ENCODE assay signal across 12 cellular contexts in the genomic region with DNA sequence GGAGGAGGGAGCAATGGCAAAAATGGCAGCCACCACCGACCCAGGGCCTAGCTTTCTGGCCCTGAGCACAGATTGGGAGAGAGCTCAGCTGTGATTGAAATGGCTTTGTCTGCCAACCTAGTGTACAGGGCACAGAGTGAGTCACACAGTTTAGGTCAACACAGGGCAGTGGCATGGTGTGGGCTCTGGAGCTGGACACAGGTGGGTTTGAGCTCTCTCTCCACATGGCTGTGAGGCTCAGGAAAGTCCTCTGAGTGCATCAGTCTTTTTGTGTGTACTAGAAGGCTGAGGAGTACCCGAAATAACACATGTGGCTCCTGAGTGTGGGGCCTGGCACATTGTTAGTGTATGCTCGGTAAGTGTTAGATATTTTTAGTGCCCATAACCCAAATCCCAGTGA.
DNase-seq lines count a peak whose midpoint lies in the region; ATAC-seq and TF ChIP-seq lines count a peak whose summit lies in the region.
"Had no signal": no experiment of that assay in that cellular context is flagged by ENCODE, and none has a peak within 500 bp of the region (broad histone marks: within the 10 kb centered on the region; RNA-seq: fewer than 3 reads in every experiment).

No MANE protein-coding gene starts in this region.

- no peak for TF ChIP-seq RAD21 in IMR-90 (IDR thresholded peaks at IDR 0.05; ENCODE audit: low read length)

- no peak for TF ChIP-seq POLR2A in IMR-90 (IDR thresholded peaks at IDR 0.05; ENCODE audit: low read depth, low read length)

- CTCF ChIA-PET in IMR-90 (lab: Yijun Ruan, JAX): no interaction called here
- CTCF ChIA-PET in PC-9 (lab: Charles Lee): interaction anchor here (0.6 kb wide), 1 partner anchor 99 kb away, joined by 5 read pairs; no protein-coding TSS in a partner anchor
- CTCF ChIA-PET in GM10248 (lab: Yijun Ruan, JAX): interaction anchor here (1.0 to 1.4 kb wide), 4 partner anchors 10 to 23 kb away, joined by 3 to 5 read pairs (median 4); no protein-coding TSS in a partner anchor

- no peak overlapping the region; the same call in 1 of the 2 replicates for H2BK20ac ChIP-seq in IMR-90 (ENCODE audit: low read depth, low read length)

- no peaks in the 10 kb centered on the region for H3K79me2 ChIP-seq in PC-9 (ENCODE audit: low read depth)

- H3K4ac ChIP-seq in IMR-90 (ENCODE audit: low read depth, low read length): no peak overlapping the region

- H3K18ac ChIP-seq in IMR-90 (ENCODE audit: low read depth, low read length): no peak overlapping the region

- no peaks in the 10 kb centered on the region for H3K36me3 ChIP-seq in BLaER1
- H3K36me3 ChIP-seq in IMR-90 (ENCODE audit: control insufficient read depth, insufficient read depth, low read length): no peaks in the 10 kb centered on the region
- H3K36me3 ChIP-seq in PC-9 (ENCODE audit: low read depth): no peaks in the 10 kb centered on the region

- DNase-seq in IMR-90 (no peak), PC-9 (peak in 1 of 2 experiments; percentile 39), renal cortical epithelial cell (ENCODE audit: low read depth) (peak; percentile 33), HuH-7.5 (ENCODE audit: low spot score) (no peak), GM10248 (ENCODE audit: extremely low spot score) (no peak)
- DNase-seq: CD8-positive, alpha-beta T cell; COR-L47; H7 had no signal

- no peak overlapping the region for H2BK15ac ChIP-seq in IMR-90 (ENCODE audit: low read depth, low read length)

- H2AK9ac ChIP-seq in IMR-90 (replicated peaks; ENCODE audit: low read depth, low read length, poor library complexity): no peak overlapping the region

- H4K5ac ChIP-seq in IMR-90 (ENCODE audit: low read depth, low read length): no peak overlapping the region

- H3K56ac ChIP-seq in IMR-90 (ENCODE audit: extremely low read depth, insufficient read depth, low read length): no peak overlapping the region

- H3K27ac ChIP-seq in BLaER1 (no peak overlapping the region), IMR-90 (ENCODE audit: insufficient read depth, low read length) (no peak overlapping the region), PC-9 (no peak overlapping the region)

- dilution Hi-C loops in IMR-90 (cut with HindIII; ENCODE audit: low sequenced_read_pairs, unreplicated experiment): no loop called here

- peaks cover 9% of the 10 kb centered on the region; the same call in 1 of the 2 replicates for H3F3A ChIP-seq in PC-9 (ENCODE audit: insufficient read depth, low read depth)

- POLR2A ChIA-PET in IMR-90 (lab: Charles Lee; ENCODE audit: unreplicated experiment): no interaction called here
- POLR2A ChIA-PET in PC-9 (lab: Charles Lee; ENCODE audit: unreplicated experiment): no interaction called here
- POLR2A ChIA-PET in GM10248 (lab: Yijun Ruan, JAX): no interaction called here

- in situ Hi-C loops in IMR-90 (cut with MboI; ENCODE audit: low sequenced_read_pairs): no loop called here

- ATAC-seq in IMR-90 (ENCODE audit: low read depth): no peak
- no peak for ATAC-seq in HG02885 (IDR thresholded peaks at IDR 0.05; ENCODE audit: poor library complexity, unreplicated experiment)
- ATAC-seq: CD8-positive, alpha-beta T cell; GM12878; GM23338 had no signal

- no peak overlapping the region for H4K91ac ChIP-seq in IMR-90 (ENCODE audit: insufficient read depth, low read depth, low read length)

- H3K23ac ChIP-seq in IMR-90 (ENCODE audit: low read depth, low read length): no peak overlapping the region

- no peak for TF ChIP-seq CTCF in IMR-90 (conservative IDR thresholded peaks at IDR 0.05; ENCODE audit: low read depth, low read length)
- no peak for TF ChIP-seq CTCF in PC-9 (conservative IDR thresholded peaks at IDR 0.05)
- no peak for TF ChIP-seq CTCF in GM10248 (IDR thresholded peaks at IDR 0.05; ENCODE audit: control extremely low read depth, extremely low read depth, low read depth, missing control alignments)

- peaks cover 64% of the 10 kb centered on the region for H3K4me1 ChIP-seq in BLaER1
- peaks cover 10% of the 10 kb centered on the region for H3K4me1 ChIP-seq in IMR-90 (ENCODE audit: control insufficient read depth, insufficient read depth, low read length)
- H3K4me1 ChIP-seq in PC-9 (replicated peaks; ENCODE audit: insufficient read depth): peaks cover 30% of the 10 kb centered on the region

- intact Hi-C loops in IMR-90 (cut with micrococcal nuclease): no loop called here
- intact Hi-C loops in PC-9 (cut with micrococcal nuclease; ENCODE audit: unreplicated experiment): no loop called here

- 67% methylated on average over 1 of the region's 3 CpGs; no CpG with 5 or more reads in 1 of the 2 experiments for WGBS in IMR-90 (ENCODE audit: extremely low coverage in 2 of 2, insufficient read length in 1 of 2), 2 experiments

- no peaks in the 10 kb centered on the region for H3K27me3 ChIP-seq in BLaER1
- H3K27me3 ChIP-seq in IMR-90 (ENCODE audit: control insufficient read depth, insufficient read depth, low read length): no peaks in the 10 kb centered on the region
- no peaks in the 10 kb centered on the region for H3K27me3 ChIP-seq in PC-9 (ENCODE audit: insufficient read depth, low read depth)

- no peak overlapping the region for H3K9ac ChIP-seq in BLaER1
- H3K9ac ChIP-seq in IMR-90 (ENCODE audit: low read depth, low read length): no peak overlapping the region

- H3K14ac ChIP-seq in IMR-90 (replicated peaks; ENCODE audit: low read depth, low read length): no peak overlapping the region; the same call in 1 of the 2 replicates

- BruUV-seq in IMR-90 (replicated peaks; lab: Mats Ljungman, UMichigan): no TSS peak
- BruUV-seq in PC-9 (replicated peaks; lab: Mats Ljungman, UMichigan): no TSS peak

- 0 out of 2 replicates have a peak overlapping the region, but pooled peaks have one; percentile 5 for H2AK5ac ChIP-seq in IMR-90 (ENCODE audit: low read depth, low read length)

- 0 out of 2 replicates have a peak, but pooled peaks cover 8% of the 10 kb centered on the region for H3K9me3 ChIP-seq in BLaER1
- H3K9me3 ChIP-seq in IMR-90 (ENCODE audit: control insufficient read depth, insufficient read depth, low read length): peaks cover 5% of the 10 kb centered on the region
- no peaks in the 10 kb centered on the region for H3K9me3 ChIP-seq in PC-9 (ENCODE audit: insufficient read depth, low read depth)

- H3K9me1 ChIP-seq in IMR-90 (ENCODE audit: insufficient read depth, low read length): peaks cover 4% of the 10 kb centered on the region; the same call in 1 of the 2 replicates

- H4K20me1 ChIP-seq in BLaER1 (no peaks in the 10 kb centered on the region), IMR-90 (ENCODE audit: insufficient read depth, low read length) (no peaks in the 10 kb centered on the region), PC-9 (ENCODE audit: insufficient read depth) (no peaks in the 10 kb centered on the region)

- no peaks in the 10 kb centered on the region for H3K79me1 ChIP-seq in IMR-90 (ENCODE audit: low read depth in 1 of 2, low read length in 2 of 2)

- no peak overlapping the region for H4K8ac ChIP-seq in IMR-90 (ENCODE audit: low read depth in 2 of 2, low read length in 2 of 2)

- no peak overlapping the region for H2BK5ac ChIP-seq in IMR-90 (ENCODE audit: low read depth, low read length, poor library complexity, severe bottlenecking)

- H3K4me2 ChIP-seq in BLaER1: peak overlapping the region; percentile 74
- H3K4me2 ChIP-seq in IMR-90 (ENCODE audit: low read depth, low read length): no peak overlapping the region
- H3K4me2 ChIP-seq in PC-9: 0 out of 2 replicates have a peak overlapping the region, but pooled peaks have one; percentile 4
- H3K4me2 ChIP-seq: GM23338 had no signal

- H3K4me3 ChIP-seq in BLaER1 (no peak overlapping the region), IMR-90 (ENCODE audit: insufficient read depth, low read depth, low read length) (no peak overlapping the region), PC-9 (no peak overlapping the region)
- H3K4me3 ChIP-seq: GM12878, GM23338 had no signal

- no peak overlapping the region for H2BK120ac ChIP-seq in IMR-90 (ENCODE audit: low read depth, low read length)

- no peaks in the 10 kb centered on the region for H3K9me2 ChIP-seq in PC-9 (ENCODE audit: insufficient read depth)

- H2AFZ ChIP-seq in IMR-90 (replicated peaks; ENCODE audit: low read length, poor library complexity) (no peak overlapping the region), PC-9 (no peak overlapping the region)
- H2AFZ ChIP-seq: GM23338 had no signal

TF ChIP-seq in IMR-90, 13 proteins besides CTCF, POLR2A, EP300 and RAD21:
- TF ChIP-seq, protein P1, sequence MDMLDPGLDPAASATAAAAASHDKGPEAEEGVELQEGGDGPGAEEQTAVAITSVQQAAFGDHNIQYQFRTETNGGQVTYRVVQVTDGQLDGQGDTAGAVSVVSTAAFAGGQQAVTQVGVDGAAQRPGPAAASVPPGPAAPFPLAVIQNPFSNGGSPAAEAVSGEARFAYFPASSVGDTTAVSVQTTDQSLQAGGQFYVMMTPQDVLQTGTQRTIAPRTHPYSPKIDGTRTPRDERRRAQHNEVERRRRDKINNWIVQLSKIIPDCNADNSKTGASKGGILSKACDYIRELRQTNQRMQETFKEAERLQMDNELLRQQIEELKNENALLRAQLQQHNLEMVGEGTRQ (IDR thresholded peaks at IDR 0.05; ENCODE audit: low read depth, low read length): no peak
- TF ChIP-seq CHD1 (IDR thresholded peaks at IDR 0.05; ENCODE audit: low read depth, low read length) (no peak), CEBPB (IDR thresholded peaks at IDR 0.05; ENCODE audit: low read depth, low read length) (no peak), BHLHE40 (IDR thresholded peaks at IDR 0.05; ENCODE audit: low read depth, low read length) (no peak), NFE2L2 (IDR thresholded peaks at IDR 0.05; ENCODE audit: low read depth, low read length) (no peak), FOS (IDR thresholded peaks at IDR 0.05; ENCODE audit: low read depth, low read length) (no peak)
